In the genomic region with DNA sequence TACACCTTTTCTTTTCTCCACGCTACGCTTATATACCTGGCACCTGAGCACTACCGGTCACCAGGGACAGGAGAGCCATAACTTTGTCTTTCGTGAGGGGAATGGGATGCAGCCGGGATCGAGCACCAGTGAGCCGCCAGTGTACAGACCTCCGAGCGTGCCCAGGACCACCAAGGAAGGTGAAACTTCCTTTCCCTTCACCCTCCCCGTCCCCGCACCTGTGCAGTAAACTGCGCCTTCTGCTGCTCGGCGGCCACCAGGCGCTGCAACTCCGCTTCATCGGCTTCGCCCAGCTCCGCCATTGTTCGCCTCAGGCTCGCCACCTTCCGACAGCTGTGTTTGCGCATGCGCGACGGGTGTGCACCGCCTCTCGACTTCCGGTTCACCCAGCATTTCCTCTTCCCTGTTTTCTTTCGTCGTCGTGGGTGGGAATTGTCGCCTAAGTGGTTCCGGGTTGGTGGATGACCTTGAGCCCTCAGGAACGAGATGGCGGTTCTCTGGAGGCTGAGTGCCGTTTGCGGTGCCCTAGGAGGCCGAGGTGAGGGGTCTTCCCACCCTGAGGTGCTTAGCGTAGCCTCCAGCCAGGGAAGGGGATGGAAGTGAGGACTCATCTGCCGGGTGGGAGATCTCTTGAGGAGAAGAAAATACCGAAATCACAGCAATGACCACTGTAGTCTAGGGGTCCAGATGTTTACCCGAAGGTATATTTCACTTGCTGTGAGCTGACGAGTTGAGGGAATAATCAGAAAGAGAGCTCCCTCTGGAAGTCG, we compare ENCODE assay signal across 8 cellular contexts. TPM values are rescaled to one million over a fixed set of nuclear protein-coding genes. Genes with fewer than 3 reads are reported as not detected.
DNase-seq lines count a peak whose midpoint lies in the region; TF ChIP-seq lines count a peak whose summit lies in the region.

A gene (plus strand): TSS at position 452 of the 770 bp plus-strand sequence. CDS start 35 bp downstream, at position 487.
A gene with protein sequence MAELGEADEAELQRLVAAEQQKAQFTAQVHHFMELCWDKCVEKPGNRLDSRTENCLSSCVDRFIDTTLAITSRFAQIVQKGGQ (minus strand): TSS at position 335 of the 770 bp plus-strand sequence. CDS start 33 bp downstream, at position 302.

- H3K27me3 ChIP-seq in effector memory CD4-positive, alpha-beta T cell (replicated peaks; ENCODE audit: control insufficient read depth, insufficient read depth, low read length, poor library complexity, severe bottlenecking): no peaks in the 10 kb centered on the region

- peaks cover 48% of the 10 kb centered on the region for H3K36me3 ChIP-seq in effector memory CD4-positive, alpha-beta T cell (ENCODE audit: control insufficient read depth, insufficient read depth, low read length)

- CTCF ChIA-PET in activated CD8-positive, alpha-beta memory T cell treated with anti-CD3 and anti-CD28 coated beads for 36 hours (lab: Charles Lee): interaction anchor here (1.3 to 1.4 kb wide), 2 partner anchors 17 to 89 kb away, joined by 3 read pairs; a partner anchor contains a TSS

- H3K27ac ChIP-seq in effector memory CD4-positive, alpha-beta T cell (ENCODE audit: insufficient read depth, low read length, poor library complexity, severe bottlenecking): peak within 1 kb of the TSS; percentile 74

- POLR2A ChIA-PET in activated CD8-positive, alpha-beta memory T cell treated with anti-CD3 and anti-CD28 coated beads for 36 hours (lab: Charles Lee): interaction anchor here (0.6 kb wide), 1 partner anchor 52 kb away, joined by 6 read pairs; no protein-coding TSS in a partner anchor

- DNase-seq in COLO829 (ENCODE audit: low spot score) (peak; percentile 99), GM20000 (ENCODE audit: low spot score) (peak; percentile 90), HT-29 (ENCODE audit: low spot score) (peak; percentile 100), NOMO-1 (lab: John Stamatoyannopoulos, UW; ENCODE audit: unreplicated experiment in 2 of 2) (peak; percentile 98), medulla oblongata (ENCODE audit: extremely low spot score) (peak; percentile 99)
- DNase-seq in effector memory CD4-positive, alpha-beta T cell: peak; percentile 93 to 96 (median 95)
- peak; percentile 93 for DNase-seq in stimulated activated CD8-positive, alpha-beta memory T cell treated with anti-CD3 and anti-CD28 coated beads, Interleukin-12 subunit alpha, Interleukin-12 subunit beta, amount 100 ng/mL, for 1 hour (ENCODE audit: low read depth)

- H3K9me3 ChIP-seq in effector memory CD4-positive, alpha-beta T cell (ENCODE audit: control insufficient read depth, low read length): no peaks in the 10 kb centered on the region

- H3K4me1 ChIP-seq in effector memory CD4-positive, alpha-beta T cell (ENCODE audit: control insufficient read depth, insufficient read depth, low read length, poor library complexity, severe bottlenecking): peaks cover 23% of the 10 kb centered on the region

- TF ChIP-seq CTCF in GM20000 (IDR thresholded peaks at IDR 0.05; ENCODE audit: extremely low read depth, missing control alignments): no peak

- H3K4me3 ChIP-seq in effector memory CD4-positive, alpha-beta T cell (ENCODE audit: insufficient read depth, low read depth, low read length, poor library complexity, severe bottlenecking): peak within 1 kb of the TSS; percentile 82

RNA-seq across cellular contexts. Expression of the first gene that starts in this region (rescaled TPM):
- 144 and 195 TPM in 2 replicates for total RNA-seq in HT-29 (2014; rRNA removed; shearing (Covaris generic))
- total RNA-seq in activated CD8-positive, alpha-beta memory T cell treated with anti-CD3 and anti-CD28 coated beads for 36 hours: 100 to 1,000 TPM; 109 to 123 TPM

RNA-seq across cellular contexts. Expression of the second gene that starts in this region (rescaled TPM):
- total RNA-seq in HT-29 (2014; rRNA removed; shearing (Covaris generic)): 212 and 216 TPM in 2 replicates
- total RNA-seq in activated CD8-positive, alpha-beta memory T cell treated with anti-CD3 and anti-CD28 coated beads for 36 hours: 10 to 100 TPM; 66.6 to 69.4 TPM

Comparison
In these comparisons a context has a peak if more than half of its experiments do, and no peak if none do; other contexts are left out.
1. Peak in every context shown above with its lines: DNase-seq, H3K4me3 ChIP-seq and H3K27ac ChIP-seq.